ENCODE assay signal across 12 cellular contexts in the genomic region with DNA sequence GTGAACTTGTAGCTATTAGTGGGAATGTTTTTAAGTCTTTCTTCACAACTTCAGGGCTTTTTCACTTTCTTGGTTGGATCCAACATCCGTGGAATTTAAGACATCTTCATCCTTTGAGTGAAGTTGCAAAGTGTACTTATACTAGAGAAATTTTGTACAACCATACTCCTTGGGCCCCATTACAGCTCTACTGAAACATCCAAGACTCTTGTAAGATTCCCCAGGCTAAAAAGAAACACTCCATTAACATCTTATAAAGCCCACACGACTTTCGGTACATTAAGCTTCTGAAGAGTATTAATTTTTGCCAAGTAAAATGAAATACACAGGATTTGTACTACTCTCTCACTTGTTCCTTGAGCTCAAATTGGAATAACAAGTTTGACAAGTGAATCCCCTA. TPM values are rescaled to one million over a fixed set of nuclear protein-coding genes. Genes with fewer than 3 reads are reported as not detected.
DNase-seq lines count a peak whose midpoint lies in the region; ATAC-seq and TF ChIP-seq lines count a peak whose summit lies in the region.
"Had no signal": no experiment of that assay in that cellular context is flagged by ENCODE, and none has a peak within 500 bp of the region (broad histone marks: within the 10 kb centered on the region; RNA-seq: fewer than 3 reads in every experiment).

No MANE protein-coding gene starts in this region.

- DNase-seq in CD4-positive, CD25-positive, alpha-beta regulatory T cell = no peak
- no peak for DNase-seq in H9
- DNase-seq in activated B cell treated with CpG ODN at 0.5 μM for 24 hours = no peak
- no peak for DNase-seq in naive thymus-derived CD4-positive, alpha-beta T cell
- no peak for DNase-seq in RKO (ENCODE audit: low spot score)
- no peak for DNase-seq in pons (ENCODE audit: low spot score)
- DNase-seq in SKM-1 (lab: John Stamatoyannopoulos, UW; ENCODE audit: unreplicated experiment) = no peak
- DNase-seq: activated CD8-positive, alpha-beta memory T cell treated with anti-CD3 and anti-CD28 coated beads, Interleukin-2, amount 50 U/mL, for 48 hours; COR-L47; OCI-M1; sigmoid colon; T1000 had no signal

- H3K9me3 ChIP-seq in CD4-positive, CD25-positive, alpha-beta regulatory T cell (ENCODE audit: control insufficient read depth in 2 of 2, low read length in 2 of 2) = no peaks in the 10 kb centered on the region
- H3K9me3 ChIP-seq in H9 (ENCODE audit: control insufficient read depth, low read depth, low read length) = no peaks in the 10 kb centered on the region
- H3K9me3 ChIP-seq in naive thymus-derived CD4-positive, alpha-beta T cell (ENCODE audit: control insufficient read depth in 2 of 3, low read length in 3 of 3) = no peaks in the 10 kb centered on the region
- H3K9me3 ChIP-seq: sigmoid colon had no signal

- CTCF ChIA-PET in activated B cell treated with CpG ODN at 0.5 μM for 24 hours (lab: Charles Lee) = interaction anchor here (0.7 to 2.2 kb wide), 3 partner anchors 14 to 355 kb away, joined by 3 to 7 read pairs (median 3); no protein-coding TSS in a partner anchor
- CTCF ChIA-PET in naive thymus-derived CD4-positive, alpha-beta T cell (lab: Charles Lee) = interaction anchor here (0.7 to 1.2 kb wide), 4 partner anchors 9 to 91 kb away, joined by 3 to 4 read pairs (median 3); no protein-coding TSS in a partner anchor

- peak overlapping the region; percentile 39 to 95 (median 62) for H3K4me3 Mint-ChIP-seq in CD4-positive, CD25-positive, alpha-beta regulatory T cell
- peak overlapping the region; percentile 94 to 95 for H3K4me3 Mint-ChIP-seq in H9
- peak overlapping the region; percentile 16 for H3K4me3 Mint-ChIP-seq in activated B cell treated with CpG ODN at 0.5 μM for 24 hours
- H3K4me3 Mint-ChIP-seq in naive thymus-derived CD4-positive, alpha-beta T cell = peak overlapping the region in 5 of 10 donors; percentile 19 to 95 (median 58)

- H3K4me1 ChIP-seq in CD4-positive, CD25-positive, alpha-beta regulatory T cell (ENCODE audit: control insufficient read depth, insufficient read depth, low read length, poor library complexity, severe bottlenecking) = peaks cover 38% of the 10 kb centered on the region
- no peaks in the 10 kb centered on the region for H3K4me1 ChIP-seq in H9 (ENCODE audit: insufficient read depth, low read length)
- peaks cover 24 to 26% of the 10 kb centered on the region in 2 donors for H3K4me1 ChIP-seq in naive thymus-derived CD4-positive, alpha-beta T cell (ENCODE audit: control insufficient read depth in 2 of 2, insufficient read depth in 2 of 2, low read length in 2 of 2)

- H3K36me3 Mint-ChIP-seq in CD4-positive, CD25-positive, alpha-beta regulatory T cell = peaks cover 19% of the 10 kb centered on the region
- H3K36me3 Mint-ChIP-seq in H9 (ENCODE audit: insufficient read depth in 1 of 3, low read depth in 3 of 3) = peaks cover 43 to 70% (median 58%) of the 10 kb centered on the region in 3 experiments
- H3K36me3 Mint-ChIP-seq in activated B cell treated with CpG ODN at 0.5 μM for 24 hours (ENCODE audit: low read depth) = peaks cover 53% of the 10 kb centered on the region
- H3K36me3 Mint-ChIP-seq in naive thymus-derived CD4-positive, alpha-beta T cell = peaks cover 7 to 44% (median 15%) of the 10 kb centered on the region in 5 donors

- no peak overlapping the region for H3T11ph ChIP-seq in H9 (ENCODE audit: low read length)

- no peak overlapping the region for H3K56ac ChIP-seq in H9 (ENCODE audit: insufficient read length, low read depth, low read length)

- H3K27me3 ChIP-seq in CD4-positive, CD25-positive, alpha-beta regulatory T cell (ENCODE audit: control insufficient read depth, insufficient read depth, low read length) = no peaks in the 10 kb centered on the region
- H3K27me3 ChIP-seq in H9 (ENCODE audit: insufficient read depth, low read length) = no peaks in the 10 kb centered on the region
- no peaks in the 10 kb centered on the region for H3K27me3 ChIP-seq in naive thymus-derived CD4-positive, alpha-beta T cell (ENCODE audit: control insufficient read depth in 2 of 2, insufficient read depth in 2 of 2, low read length in 2 of 2)
- H3K27me3 ChIP-seq: sigmoid colon had no signal

- H2AK5ac ChIP-seq in H9 (ENCODE audit: insufficient read length, low read length) = no peak overlapping the region

- no peak overlapping the region for H2BK120ac ChIP-seq in H9 (ENCODE audit: low read depth, low read length, poor library complexity, severe bottlenecking)

- H3K23me2 ChIP-seq in H9 (ENCODE audit: insufficient read length, low read depth, low read length, poor library complexity, severe bottlenecking) = peaks cover 13% of the 10 kb centered on the region

- peaks cover 4% of the 10 kb centered on the region for H3K27me3 Mint-ChIP-seq in CD4-positive, CD25-positive, alpha-beta regulatory T cell
- H3K27me3 Mint-ChIP-seq in H9 (ENCODE audit: low read depth) = no peaks in the 10 kb centered on the region; the same call in 1 of the 2 replicates
- no peaks in the 10 kb centered on the region for H3K27me3 Mint-ChIP-seq in activated B cell treated with CpG ODN at 0.5 μM for 24 hours
- no peaks in the 10 kb centered on the region for H3K27me3 Mint-ChIP-seq in naive thymus-derived CD4-positive, alpha-beta T cell

- TF ChIP-seq CTCF in H9 (conservative IDR thresholded peaks at IDR 0.05) (no peak), activated B cell treated with CpG ODN at 0.5 μM for 24 hours (IDR thresholded peaks at IDR 0.05) (no peak)

- no peak overlapping the region for H4K8ac ChIP-seq in H9 (replicated peaks; ENCODE audit: insufficient read length, low read depth, low read length)

- no peak overlapping the region for H2BK15ac ChIP-seq in H9 (ENCODE audit: low read depth, low read length)

- no peaks in the 10 kb centered on the region for H3K79me1 ChIP-seq in H9 (ENCODE audit: insufficient read depth, low read depth, low read length, poor library complexity, severe bottlenecking)

- peaks cover 23% of the 10 kb centered on the region; the same call in 1 of the 2 replicates for H3K79me2 ChIP-seq in H9 (ENCODE audit: insufficient read depth, low read length)

- no peak overlapping the region for H3K4ac ChIP-seq in H9 (ENCODE audit: low read depth, low read length)

- H3K4me2 ChIP-seq in H9 (ENCODE audit: insufficient read depth, insufficient read length, low read length) = no peak overlapping the region

- H2BK12ac ChIP-seq in H9 (ENCODE audit: insufficient read length, low read depth, low read length) = no peak overlapping the region

- H3K18ac ChIP-seq in H9 (ENCODE audit: insufficient read length, low read depth, low read length) = no peak overlapping the region

- no peak overlapping the region for H2AFZ ChIP-seq in H9 (ENCODE audit: low read length)

- H3K9me3 Mint-ChIP-seq in CD4-positive, CD25-positive, alpha-beta regulatory T cell = no peaks in the 10 kb centered on the region
- H3K9me3 Mint-ChIP-seq in H9 (no peaks in the 10 kb centered on the region; a peak in 1 of 5 replicates), activated B cell treated with CpG ODN at 0.5 μM for 24 hours (no peaks in the 10 kb centered on the region)
- peaks cover 0 to 1% (median 0%) of the 10 kb centered on the region in 11 donors for H3K9me3 Mint-ChIP-seq in naive thymus-derived CD4-positive, alpha-beta T cell

- H3K27ac ChIP-seq in CD4-positive, CD25-positive, alpha-beta regulatory T cell (ENCODE audit: insufficient read depth, low read length, poor library complexity, severe bottlenecking) = peak overlapping the region; percentile 34
- no peak overlapping the region for H3K27ac ChIP-seq in H9 (ENCODE audit: insufficient read length, low read depth, low read length)
- peak overlapping the region; percentile 91 for H3K27ac ChIP-seq in naive thymus-derived CD4-positive, alpha-beta T cell (ENCODE audit: low read depth, low read length)

- peaks cover 41% of the 10 kb centered on the region for H3K36me3 ChIP-seq in CD4-positive, CD25-positive, alpha-beta regulatory T cell (ENCODE audit: control insufficient read depth, insufficient read depth, low read length)
- H3K36me3 ChIP-seq in naive thymus-derived CD4-positive, alpha-beta T cell (ENCODE audit: control insufficient read depth in 2 of 3, insufficient read depth in 3 of 3, low read length in 3 of 3) = peaks cover 8 to 48% (median 9%) of the 10 kb centered on the region in 3 experiments

- no peak overlapping the region for H3K23ac ChIP-seq in H9 (ENCODE audit: insufficient read length, low read depth, low read length)

- peak overlapping the region; percentile 43 to 99 (median 78) for H3K27ac Mint-ChIP-seq in CD4-positive, CD25-positive, alpha-beta regulatory T cell
- H3K27ac Mint-ChIP-seq in H9 = peak overlapping the region in 1 of 3 experiments; percentile 39; a peak in 1 of 7 replicates
- no peak overlapping the region for H3K27ac Mint-ChIP-seq in activated B cell treated with CpG ODN at 0.5 μM for 24 hours
- H3K27ac Mint-ChIP-seq in naive thymus-derived CD4-positive, alpha-beta T cell = peak overlapping the region in 8 of 9 donors; percentile 3 to 95 (median 67)

- no peak overlapping the region for H3K9ac ChIP-seq in H9 (ENCODE audit: extremely low read depth, insufficient read length, low read length)

- no peak for ATAC-seq in CD4-positive, CD25-positive, alpha-beta regulatory T cell (ENCODE audit: low read depth in 2 of 2)
- no peak for ATAC-seq in activated B cell treated with CpG ODN at 0.5 μM for 24 hours (ENCODE audit: low read depth)
- ATAC-seq in naive thymus-derived CD4-positive, alpha-beta T cell = no peak

- WGBS in H9 (ENCODE audit: extremely low coverage, insufficient read length, low lambda C conversion rate) = no CpG with 5 or more reads among the region's 3 CpGs

- no peak overlapping the region for H2BK5ac ChIP-seq in H9 (ENCODE audit: insufficient read length, low read length)

- peaks cover 15 to 46% (median 35%) of the 10 kb centered on the region in 4 donors for H3K4me1 Mint-ChIP-seq in CD4-positive, CD25-positive, alpha-beta regulatory T cell
- H3K4me1 Mint-ChIP-seq in H9 (peaks cover 20 to 30% of the 10 kb centered on the region in 2 experiments), activated B cell treated with CpG ODN at 0.5 μM for 24 hours (peaks cover 33% of the 10 kb centered on the region)
- peaks cover 10 to 50% (median 32%) of the 10 kb centered on the region in 7 donors for H3K4me1 Mint-ChIP-seq in naive thymus-derived CD4-positive, alpha-beta T cell

- no peaks in the 10 kb centered on the region for H4K20me1 ChIP-seq in H9 (ENCODE audit: control insufficient read depth, insufficient read depth, insufficient read length)

- intact Hi-C loops in activated B cell treated with CpG ODN at 0.5 μM for 24 hours (cut with micrococcal nuclease) = no loop called here
- intact Hi-C loops in naive thymus-derived CD4-positive, alpha-beta T cell (cut with micrococcal nuclease) = no loop called here

- H3K4me3 ChIP-seq in CD4-positive, CD25-positive, alpha-beta regulatory T cell (ENCODE audit: low read depth, low read length) = no peak overlapping the region
- no peak overlapping the region for H3K4me3 ChIP-seq in naive thymus-derived CD4-positive, alpha-beta T cell (ENCODE audit: low read length)
- H3K4me3 ChIP-seq: sigmoid colon had no signal

- H3K14ac ChIP-seq in H9 (ENCODE audit: insufficient read depth, low read length) = no peak overlapping the region

- H2BK20ac ChIP-seq in H9 (ENCODE audit: low read depth, low read length, poor library complexity, severe bottlenecking) = no peak overlapping the region

- H4K5ac ChIP-seq in H9 (ENCODE audit: insufficient read length, low read depth, low read length) = no peak overlapping the region

- POLR2A ChIA-PET in activated B cell treated with CpG ODN at 0.5 μM for 24 hours (lab: Charles Lee) = no interaction called here
- POLR2A ChIA-PET in naive thymus-derived CD4-positive, alpha-beta T cell (lab: Charles Lee) = interaction anchor here (1.2 kb wide), 1 partner anchor 9 kb away, joined by 4 read pairs; no protein-coding TSS in a partner anchor

- H4K91ac ChIP-seq in H9 (ENCODE audit: insufficient read length, low read depth, low read length) = no peak overlapping the region

RNA-seq across cellular contexts. Expression of a gene that starts 1.5 kb away (rescaled TPM):
- 48.3 TPM for total RNA-seq in CD4-positive, CD25-positive, alpha-beta regulatory T cell
- polyA plus RNA-seq in CD4-positive, CD25-positive, alpha-beta regulatory T cell = 100 to 1,000 TPM; 158 to 237 (median 214) TPM
- total RNA-seq in H9 (2021) = 62.3 and 64.3 TPM in 2 replicates
- 72.4 and 76.5 TPM in 2 replicates for total RNA-seq in activated B cell treated with CpG ODN at 0.5 μM for 24 hours
- 10 to 100 TPM; 48.5 to 91.7 (median 75.5) TPM for total RNA-seq in naive thymus-derived CD4-positive, alpha-beta T cell
- polyA plus RNA-seq in naive thymus-derived CD4-positive, alpha-beta T cell = 100 to 1,000 TPM; 187 to 192 TPM

RNA-seq across cellular contexts. Expression of a gene that starts 5.4 kb away (rescaled TPM):
- 33.0 TPM for total RNA-seq in CD4-positive, CD25-positive, alpha-beta regulatory T cell
- 10 to 100 TPM; 67.5 to 89.9 (median 76.2) TPM for polyA plus RNA-seq in CD4-positive, CD25-positive, alpha-beta regulatory T cell
- total RNA-seq in H9 (2021) = 274 and 284 TPM in 2 replicates
- total RNA-seq in activated B cell treated with CpG ODN at 0.5 μM for 24 hours = 62.0 and 69.9 TPM in 2 replicates
- 100 to 1,000 TPM in 1 of 5 experiments, 10 to 100 TPM in 4; 21.6 to 392 (median 39.3) TPM for total RNA-seq in naive thymus-derived CD4-positive, alpha-beta T cell
- polyA plus RNA-seq in naive thymus-derived CD4-positive, alpha-beta T cell = 10 to 100 TPM; 48.3 to 67.4 TPM

RNA-seq across cellular contexts. Expression of a gene that starts 12.4 kb away (rescaled TPM):
- total RNA-seq in CD4-positive, CD25-positive, alpha-beta regulatory T cell = 77.9 TPM
- polyA plus RNA-seq in CD4-positive, CD25-positive, alpha-beta regulatory T cell = 10 to 100 TPM; 47.6 to 75.4 (median 51.5) TPM
- total RNA-seq in H9 (2021) = 60.3 and 63.2 TPM in 2 replicates
- total RNA-seq in activated B cell treated with CpG ODN at 0.5 μM for 24 hours = 32.4 and 37.4 TPM in 2 replicates
- 10 to 100 TPM; 48.3 to 58.3 (median 57.8) TPM for total RNA-seq in naive thymus-derived CD4-positive, alpha-beta T cell
- 10 to 100 TPM; 34.9 to 37.8 TPM for polyA plus RNA-seq in naive thymus-derived CD4-positive, alpha-beta T cell
